Comparison of ENCODE assay signal across 13 cellular contexts in genomic region chr10:104641150-104642000, GRCh38. TPM values are rescaled to one million over a fixed set of nuclear protein-coding genes. Genes with fewer than 3 reads are reported as not detected.
DNase-seq lines count a peak whose midpoint lies in the region; ATAC-seq, FAIRE-seq and TF ChIP-seq lines count a peak whose summit lies in the region.
"Had no signal": no experiment of that assay in that cellular context is flagged by ENCODE, and none has a peak within 500 bp of the region (broad histone marks: within the 10 kb centered on the region; RNA-seq: fewer than 3 reads in every experiment).

Gene SORCS3 (plus strand): TSS chr10:104641290.

- H3K9me3 Mint-ChIP-seq in activated CD8-positive, alpha-beta T cell treated with anti-CD3 and anti-CD28 coated beads, Interleukin-2, amount 10 ng/mL, durations not matched to agents 7 days and 5 days (ENCODE audit: insufficient read depth) = no peaks in the 10 kb centered on the region
- no peaks in the 10 kb centered on the region for H3K9me3 Mint-ChIP-seq in activated CD8-positive, alpha-beta T cell treated with anti-CD3 and anti-CD28 coated beads for 36 hours
- peaks cover 0 to 5% (median 0%) of the 10 kb centered on the region in 5 experiments for H3K9me3 Mint-ChIP-seq in brain
- H3K9me3 Mint-ChIP-seq in stimulated activated naive B cell treated with anti-CD40 and anti-IgM and Interleukin-4, amounts not matched to agents 10 μg/mL and 1 μg/mL and 100 μg/mL, for 72 hours = peaks cover 0 to 3% of the 10 kb centered on the region in 2 donors

- no peaks in the 10 kb centered on the region for H3K9me3 ChIP-seq in kidney (ENCODE audit: control insufficient read depth in 1 of 2, low read length in 2 of 2)
- H3K9me3 ChIP-seq: ovary had no signal

- FAIRE-seq in kidney (lab: Jason Lieb, UNC) = no peak
- FAIRE-seq: keratinocyte had no signal

- H3K9ac ChIP-seq in kidney (ENCODE audit: low read length in 2 of 2) = no peak within 1 kb of the TSS

- no peak within 1 kb of the TSS for H3K4me3 ChIP-seq in kidney (ENCODE audit: low read length in 2 of 2)
- H3K4me3 ChIP-seq: ovary had no signal

- no peaks in the 10 kb centered on the region for H3K36me3 Mint-ChIP-seq in activated CD8-positive, alpha-beta T cell treated with anti-CD3 and anti-CD28 coated beads, Interleukin-2, amount 10 ng/mL, durations not matched to agents 7 days and 5 days (ENCODE audit: low read depth)
- no peaks in the 10 kb centered on the region for H3K36me3 Mint-ChIP-seq in activated CD8-positive, alpha-beta T cell treated with anti-CD3 and anti-CD28 coated beads for 36 hours (ENCODE audit: low read depth)
- no peaks in the 10 kb centered on the region for H3K36me3 Mint-ChIP-seq in brain
- H3K36me3 Mint-ChIP-seq in stimulated activated naive B cell treated with anti-CD40 and anti-IgM and Interleukin-4, amounts not matched to agents 10 μg/mL and 1 μg/mL and 100 μg/mL, for 72 hours = peaks cover 0 to 1% of the 10 kb centered on the region in 2 donors

- no peak within 1 kb of the TSS for H3K27ac ChIP-seq in kidney (ENCODE audit: low read depth in 2 of 2, low read length in 2 of 2)
- H3K27ac ChIP-seq: ovary had no signal

- intact Hi-C loops in activated CD8-positive, alpha-beta T cell treated with anti-CD3 and anti-CD28 coated beads for 36 hours (cut with micrococcal nuclease) = no loop called here
- intact Hi-C loops in kidney (cut with DNase I) = no loop called here

- no peaks in the 10 kb centered on the region for H3K36me3 ChIP-seq in kidney (ENCODE audit: control insufficient read depth in 1 of 2, insufficient read depth in 2 of 2, low read length in 2 of 2)
- H3K36me3 ChIP-seq: ovary had no signal

- no peak for ATAC-seq in activated CD8-positive, alpha-beta T cell treated with anti-CD3 and anti-CD28 coated beads, Interleukin-2, amount 10 ng/mL, durations not matched to agents 7 days and 5 days
- no peak for ATAC-seq in activated CD8-positive, alpha-beta T cell treated with anti-CD3 and anti-CD28 coated beads for 36 hours
- no peak for ATAC-seq in stimulated activated naive B cell treated with anti-CD40 and anti-IgM and Interleukin-4, amounts not matched to agents 10 μg/mL and 1 μg/mL and 100 μg/mL, for 72 hours (replicated peaks)
- no peak for ATAC-seq in HG02973 (IDR thresholded peaks at IDR 0.05; ENCODE audit: unreplicated experiment)
- ATAC-seq: HCT116 had no signal

- no peak for DNase-seq in activated CD8-positive, alpha-beta T cell treated with anti-CD3 and anti-CD28 coated beads, Interleukin-2, amount 10 ng/mL, durations not matched to agents 7 days and 5 days
- no peak for DNase-seq in activated CD8-positive, alpha-beta T cell treated with anti-CD3 and anti-CD28 coated beads for 36 hours
- peak; percentile 63 for DNase-seq in kidney
- DNase-seq in stimulated activated naive B cell treated with anti-CD40 and anti-IgM and Interleukin-4, amounts not matched to agents 10 μg/mL and 1 μg/mL and 100 μg/mL, for 72 hours = no peak
- DNase-seq in GDM1 (lab: John Stamatoyannopoulos, UW) = no peak
- no peak for DNase-seq in DMS153 treated with DMSO at 0.1 percent for 48 hours (lab: John Stamatoyannopoulos, UW; ENCODE audit: unreplicated experiment)
- DNase-seq: activated CD4-positive, alpha-beta T cell treated with anti-CD3 and anti-CD28 coated beads, Interleukin-2, amount 50 U/mL, for 48 hours; NCI-H510A had no signal

- CTCF ChIA-PET in activated CD8-positive, alpha-beta T cell treated with anti-CD3 and anti-CD28 coated beads, Interleukin-2, amount 10 ng/mL, durations not matched to agents 7 days and 5 days (lab: Charles Lee) = no interaction called here
- CTCF ChIA-PET in activated CD8-positive, alpha-beta T cell treated with anti-CD3 and anti-CD28 coated beads for 36 hours (lab: Charles Lee) = interaction anchor here (1.0 kb wide), 1 partner anchor 22 kb away, joined by 3 read pairs; no protein-coding TSS in a partner anchor

- peak within 1 kb of the TSS; percentile 38 for H3K4me3 Mint-ChIP-seq in activated CD8-positive, alpha-beta T cell treated with anti-CD3 and anti-CD28 coated beads, Interleukin-2, amount 10 ng/mL, durations not matched to agents 7 days and 5 days
- H3K4me3 Mint-ChIP-seq in activated CD8-positive, alpha-beta T cell treated with anti-CD3 and anti-CD28 coated beads for 36 hours = no peak within 1 kb of the TSS
- peak within 1 kb of the TSS; percentile 89 to 94 (median 91) for H3K4me3 Mint-ChIP-seq in brain
- no peak within 1 kb of the TSS for H3K4me3 Mint-ChIP-seq in stimulated activated naive B cell treated with anti-CD40 and anti-IgM and Interleukin-4, amounts not matched to agents 10 μg/mL and 1 μg/mL and 100 μg/mL, for 72 hours

- no peak within 1 kb of the TSS for H3K27ac Mint-ChIP-seq in activated CD8-positive, alpha-beta T cell treated with anti-CD3 and anti-CD28 coated beads, Interleukin-2, amount 10 ng/mL, durations not matched to agents 7 days and 5 days
- no peak within 1 kb of the TSS for H3K27ac Mint-ChIP-seq in activated CD8-positive, alpha-beta T cell treated with anti-CD3 and anti-CD28 coated beads for 36 hours
- peak within 1 kb of the TSS in 3 of 5 experiments; percentile 42 to 92 (median 84) for H3K27ac Mint-ChIP-seq in brain
- peak within 1 kb of the TSS; percentile 74 for H3K27ac Mint-ChIP-seq in stimulated activated naive B cell treated with anti-CD40 and anti-IgM and Interleukin-4, amounts not matched to agents 10 μg/mL and 1 μg/mL and 100 μg/mL, for 72 hours

- peaks cover 76% of the 10 kb centered on the region for H3K27me3 Mint-ChIP-seq in activated CD8-positive, alpha-beta T cell treated with anti-CD3 and anti-CD28 coated beads, Interleukin-2, amount 10 ng/mL, durations not matched to agents 7 days and 5 days (ENCODE audit: low read depth)
- peaks cover 55% of the 10 kb centered on the region for H3K27me3 Mint-ChIP-seq in activated CD8-positive, alpha-beta T cell treated with anti-CD3 and anti-CD28 coated beads for 36 hours
- H3K27me3 Mint-ChIP-seq in brain = peaks cover 76% of the 10 kb centered on the region
- peaks cover 66 to 74% of the 10 kb centered on the region in 2 donors for H3K27me3 Mint-ChIP-seq in stimulated activated naive B cell treated with anti-CD40 and anti-IgM and Interleukin-4, amounts not matched to agents 10 μg/mL and 1 μg/mL and 100 μg/mL, for 72 hours

- no peak for TF ChIP-seq CTCF in activated CD8-positive, alpha-beta T cell treated with anti-CD3 and anti-CD28 coated beads for 36 hours (IDR thresholded peaks at IDR 0.05)
- TF ChIP-seq CTCF in brain (conservative IDR thresholded peaks at IDR 0.05) = no peak
- TF ChIP-seq CTCF in kidney (IDR thresholded peaks at IDR 0.05; ENCODE audit: borderline replicate concordance, extremely low read depth, insufficient read depth) = no peak

- peaks cover 6% of the 10 kb centered on the region for H3K4me1 Mint-ChIP-seq in activated CD8-positive, alpha-beta T cell treated with anti-CD3 and anti-CD28 coated beads, Interleukin-2, amount 10 ng/mL, durations not matched to agents 7 days and 5 days (ENCODE audit: low read depth)
- peaks cover 15% of the 10 kb centered on the region for H3K4me1 Mint-ChIP-seq in activated CD8-positive, alpha-beta T cell treated with anti-CD3 and anti-CD28 coated beads for 36 hours (ENCODE audit: low read depth)
- H3K4me1 Mint-ChIP-seq in brain = peaks cover 46% of the 10 kb centered on the region
- peaks cover 3 to 11% of the 10 kb centered on the region in 2 donors for H3K4me1 Mint-ChIP-seq in stimulated activated naive B cell treated with anti-CD40 and anti-IgM and Interleukin-4, amounts not matched to agents 10 μg/mL and 1 μg/mL and 100 μg/mL, for 72 hours

- H3K4me1 ChIP-seq in kidney (ENCODE audit: control insufficient read depth in 1 of 2, insufficient read depth in 1 of 2, low read depth in 1 of 2, low read length in 2 of 2) = no peaks in the 10 kb centered on the region

- POLR2A ChIA-PET in activated CD8-positive, alpha-beta T cell treated with anti-CD3 and anti-CD28 coated beads, Interleukin-2, amount 10 ng/mL, durations not matched to agents 7 days and 5 days (lab: Charles Lee) = no interaction called here
- POLR2A ChIA-PET in activated CD8-positive, alpha-beta T cell treated with anti-CD3 and anti-CD28 coated beads for 36 hours (lab: Charles Lee) = interaction anchor here (0.6 kb wide), 1 partner anchor 101 kb away, joined by 3 read pairs; no protein-coding TSS in a partner anchor

RNA-seq across cellular contexts. Expression of gene SORCS3, which starts in this region (rescaled TPM):
- not detected for total RNA-seq in activated CD8-positive, alpha-beta T cell treated with anti-CD3 and anti-CD28 coated beads, Interleukin-2, amount 10 ng/mL, durations not matched to agents 7 days and 5 days
- total RNA-seq in activated CD8-positive, alpha-beta T cell treated with anti-CD3 and anti-CD28 coated beads for 36 hours = not detected
- polyA plus RNA-seq in brain (ENCODE audit: insufficient read depth, low read depth, low replicate concordance) = 0.88 TPM
- total RNA-seq in kidney = 1.1 TPM
- 0.52 TPM for polyA plus RNA-seq in kidney (ENCODE audit: insufficient read depth, low read depth, low replicate concordance)
- polyA plus RNA-seq: keratinocyte had no signal

Comparison
In these comparisons a context has a peak if more than half of its experiments do, and no peak if none do; other contexts are left out.
1. H3K4me3 Mint-ChIP-seq: peak in activated CD8-positive, alpha-beta T cell treated with anti-CD3 and anti-CD28 coated beads, Interleukin-2, amount 10 ng/mL, durations not matched to agents 7 days and 5 days (single experiment) and brain (5 of 5); none in activated CD8-positive, alpha-beta T cell treated with anti-CD3 and anti-CD28 coated beads for 36 hours (single experiment) and stimulated activated naive B cell treated with anti-CD40 and anti-IgM and Interleukin-4, amounts not matched to agents 10 μg/mL and 1 μg/mL and 100 μg/mL, for 72 hours (0 of 2).
2. H3K27ac Mint-ChIP-seq: peak in brain (3 of 5) and stimulated activated naive B cell treated with anti-CD40 and anti-IgM and Interleukin-4, amounts not matched to agents 10 μg/mL and 1 μg/mL and 100 μg/mL, for 72 hours (single experiment); none in activated CD8-positive, alpha-beta T cell treated with anti-CD3 and anti-CD28 coated beads, Interleukin-2, amount 10 ng/mL, durations not matched to agents 7 days and 5 days (single experiment) and activated CD8-positive, alpha-beta T cell treated with anti-CD3 and anti-CD28 coated beads for 36 hours (single experiment).